Comparison of ENCODE assay signal across 1 cellular context in the genomic region with DNA sequence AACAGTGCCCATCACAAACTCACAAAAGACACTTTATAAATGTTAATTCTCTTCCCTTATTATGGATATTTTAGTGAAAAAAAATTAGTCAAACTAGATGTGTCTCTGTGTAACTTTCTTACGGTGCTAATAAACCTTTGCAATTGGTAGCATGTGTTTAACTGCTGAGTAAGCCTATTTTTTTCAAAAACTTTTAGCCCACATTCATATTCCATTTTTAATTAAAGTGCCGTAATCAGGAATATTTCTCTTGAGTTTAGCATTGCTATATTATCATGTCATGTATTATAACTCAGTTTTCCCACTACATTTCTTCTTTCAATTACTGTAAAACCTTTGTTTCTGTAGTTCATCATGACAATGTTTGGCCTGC.
A peak's percentile ranks its signal among the peaks of the same experiment; 100 is the strongest.
TF ChIP-seq lines count a peak whose summit lies in the region.

No MANE protein-coding gene starts in this region.

TF ChIP-seq in K562, 482 proteins besides CTCF, POLR2A, EP300 and RAD21 (continued from another document):
- TF ChIP-seq ZNF316 (IDR thresholded peaks at IDR 0.05) = peak; percentile 97
- peak; percentile 93 for TF ChIP-seq MAFG (tag; conservative IDR thresholded peaks at IDR 0.05)
- no peak for TF ChIP-seq ZNF143 (CRISPR knock-in tag; IDR thresholded peaks at IDR 0.05)
- no peak for TF ChIP-seq ZNF41 (CRISPR knock-in tag; conservative IDR thresholded peaks at IDR 0.05)
- TF ChIP-seq, protein P1, sequence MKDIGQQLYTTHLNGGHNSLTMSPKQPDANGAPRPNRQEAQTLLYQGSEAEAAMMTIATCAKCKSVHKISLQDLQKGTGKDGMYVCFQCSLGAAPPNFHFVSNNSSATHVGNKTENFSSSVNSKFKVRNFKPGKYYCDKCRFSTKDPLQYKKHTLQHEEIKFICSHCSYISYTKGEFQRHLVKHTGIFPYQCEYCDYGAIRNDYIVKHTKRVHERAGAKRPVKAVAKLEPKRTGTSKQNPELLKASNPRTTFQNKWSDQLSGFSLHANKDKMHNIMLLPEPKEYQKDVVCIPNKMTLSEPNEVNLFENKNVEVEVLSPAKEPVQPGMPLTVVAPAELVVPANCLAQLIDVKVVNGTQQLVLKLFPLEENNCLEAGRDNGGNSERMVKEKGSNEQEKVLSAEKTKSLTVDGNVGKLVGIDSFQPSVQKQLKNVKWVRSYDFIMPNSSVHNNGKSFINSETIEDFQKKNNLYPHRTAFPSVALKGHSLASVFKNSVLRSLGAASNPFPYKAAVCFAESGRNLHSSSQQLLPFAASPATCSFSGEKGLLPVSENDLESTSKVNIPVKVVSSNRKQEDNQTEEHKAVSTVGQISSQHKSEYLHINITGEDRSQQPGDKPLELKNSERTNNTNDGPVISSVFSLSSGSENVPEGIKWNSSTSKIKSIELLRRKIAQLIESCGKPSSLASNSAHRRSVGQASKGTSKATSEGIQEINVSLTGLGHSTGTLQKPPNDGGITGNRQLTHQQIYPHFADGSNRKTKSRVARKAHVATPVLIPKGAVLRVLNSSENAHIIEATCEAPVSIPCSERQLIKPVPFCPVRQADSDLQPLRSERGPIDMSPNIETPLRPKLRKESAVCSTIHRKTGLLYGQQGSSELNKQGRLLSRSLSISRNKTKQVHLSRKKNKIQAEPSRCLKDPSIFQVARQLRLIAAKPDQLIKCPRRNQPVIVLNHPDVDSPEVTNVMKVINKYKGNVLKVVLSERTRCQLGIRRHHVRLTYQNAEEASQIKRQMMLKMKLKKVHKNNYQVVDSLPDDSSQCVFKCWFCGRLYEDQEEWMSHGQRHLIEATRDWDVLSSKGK (CRISPR knock-in tag; IDR thresholded peaks at IDR 0.05) = no peak
- TF ChIP-seq ZNF347 (CRISPR knock-in tag; IDR thresholded peaks at IDR 0.05; ENCODE audit: low read depth) = no peak
- peak; percentile 95 for TF ChIP-seq C11orf30 (IDR thresholded peaks at IDR 0.05; ENCODE audit: low read depth)
- TF ChIP-seq, protein P2, sequence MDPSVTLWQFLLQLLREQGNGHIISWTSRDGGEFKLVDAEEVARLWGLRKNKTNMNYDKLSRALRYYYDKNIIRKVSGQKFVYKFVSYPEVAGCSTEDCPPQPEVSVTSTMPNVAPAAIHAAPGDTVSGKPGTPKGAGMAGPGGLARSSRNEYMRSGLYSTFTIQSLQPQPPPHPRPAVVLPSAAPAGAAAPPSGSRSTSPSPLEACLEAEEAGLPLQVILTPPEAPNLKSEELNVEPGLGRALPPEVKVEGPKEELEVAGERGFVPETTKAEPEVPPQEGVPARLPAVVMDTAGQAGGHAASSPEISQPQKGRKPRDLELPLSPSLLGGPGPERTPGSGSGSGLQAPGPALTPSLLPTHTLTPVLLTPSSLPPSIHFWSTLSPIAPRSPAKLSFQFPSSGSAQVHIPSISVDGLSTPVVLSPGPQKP (CRISPR knock-in tag; IDR thresholded peaks at IDR 0.05) = no peak
- no peak for TF ChIP-seq TAF9B (IDR thresholded peaks at IDR 0.05; ENCODE audit: partially characterized antibody)
- TF ChIP-seq GATA2 (CRISPR knock-in tag; IDR thresholded peaks at IDR 0.05) = no peak
- TF ChIP-seq BCL6 (CRISPR knock-in tag; IDR thresholded peaks at IDR 0.05) = no peak
- no peak for TF ChIP-seq ZNF253 (CRISPR knock-in tag; conservative IDR thresholded peaks at IDR 0.05)
- peak; percentile 93 for TF ChIP-seq MAFK (IDR thresholded peaks at IDR 0.05; ENCODE audit: low read length)
- TF ChIP-seq HNRNPL (IDR thresholded peaks at IDR 0.05; ENCODE audit: low read depth, low read length) = no peak
- no peak for TF ChIP-seq CHD2 (IDR thresholded peaks at IDR 0.05; ENCODE audit: low read depth, low read length)
- TF ChIP-seq MED1 (CRISPR knock-in tag; IDR thresholded peaks at IDR 0.05; ENCODE audit: borderline replicate concordance) = no peak
- TF ChIP-seq, protein P3, sequence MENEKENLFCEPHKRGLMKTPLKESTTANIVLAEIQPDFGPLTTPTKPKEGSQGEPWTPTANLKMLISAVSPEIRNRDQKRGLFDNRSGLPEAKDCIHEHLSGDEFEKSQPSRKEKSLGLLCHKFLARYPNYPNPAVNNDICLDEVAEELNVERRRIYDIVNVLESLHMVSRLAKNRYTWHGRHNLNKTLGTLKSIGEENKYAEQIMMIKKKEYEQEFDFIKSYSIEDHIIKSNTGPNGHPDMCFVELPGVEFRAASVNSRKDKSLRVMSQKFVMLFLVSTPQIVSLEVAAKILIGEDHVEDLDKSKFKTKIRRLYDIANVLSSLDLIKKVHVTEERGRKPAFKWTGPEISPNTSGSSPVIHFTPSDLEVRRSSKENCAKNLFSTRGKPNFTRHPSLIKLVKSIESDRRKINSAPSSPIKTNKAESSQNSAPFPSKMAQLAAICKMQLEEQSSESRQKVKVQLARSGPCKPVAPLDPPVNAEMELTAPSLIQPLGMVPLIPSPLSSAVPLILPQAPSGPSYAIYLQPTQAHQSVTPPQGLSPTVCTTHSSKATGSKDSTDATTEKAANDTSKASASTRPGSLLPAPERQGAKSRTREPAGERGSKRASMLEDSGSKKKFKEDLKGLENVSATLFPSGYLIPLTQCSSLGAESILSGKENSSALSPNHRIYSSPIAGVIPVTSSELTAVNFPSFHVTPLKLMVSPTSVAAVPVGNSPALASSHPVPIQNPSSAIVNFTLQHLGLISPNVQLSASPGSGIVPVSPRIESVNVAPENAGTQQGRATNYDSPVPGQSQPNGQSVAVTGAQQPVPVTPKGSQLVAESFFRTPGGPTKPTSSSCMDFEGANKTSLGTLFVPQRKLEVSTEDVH (IDR thresholded peaks at IDR 0.05; ENCODE audit: low read depth, partially characterized antibody) = no peak
- TF ChIP-seq, protein P4, sequence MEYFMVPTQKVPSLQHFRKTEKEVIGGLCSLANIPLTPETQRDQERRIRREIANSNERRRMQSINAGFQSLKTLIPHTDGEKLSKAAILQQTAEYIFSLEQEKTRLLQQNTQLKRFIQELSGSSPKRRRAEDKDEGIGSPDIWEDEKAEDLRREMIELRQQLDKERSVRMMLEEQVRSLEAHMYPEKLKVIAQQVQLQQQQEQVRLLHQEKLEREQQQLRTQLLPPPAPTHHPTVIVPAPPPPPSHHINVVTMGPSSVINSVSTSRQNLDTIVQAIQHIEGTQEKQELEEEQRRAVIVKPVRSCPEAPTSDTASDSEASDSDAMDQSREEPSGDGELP (CRISPR knock-in tag; IDR thresholded peaks at IDR 0.05; ENCODE audit: borderline replicate concordance) = no peak
- TF ChIP-seq MAFF (IDR thresholded peaks at IDR 0.05; ENCODE audit: low read length) = peak; percentile 95
- TF ChIP-seq ZNF766 (CRISPR knock-in tag; conservative IDR thresholded peaks at IDR 0.05) = 0 out of 2 replicates have a peak, but pooled peaks have one; percentile 39
